9 cellular contexts compared by ENCODE assay signal in the genomic region with DNA sequence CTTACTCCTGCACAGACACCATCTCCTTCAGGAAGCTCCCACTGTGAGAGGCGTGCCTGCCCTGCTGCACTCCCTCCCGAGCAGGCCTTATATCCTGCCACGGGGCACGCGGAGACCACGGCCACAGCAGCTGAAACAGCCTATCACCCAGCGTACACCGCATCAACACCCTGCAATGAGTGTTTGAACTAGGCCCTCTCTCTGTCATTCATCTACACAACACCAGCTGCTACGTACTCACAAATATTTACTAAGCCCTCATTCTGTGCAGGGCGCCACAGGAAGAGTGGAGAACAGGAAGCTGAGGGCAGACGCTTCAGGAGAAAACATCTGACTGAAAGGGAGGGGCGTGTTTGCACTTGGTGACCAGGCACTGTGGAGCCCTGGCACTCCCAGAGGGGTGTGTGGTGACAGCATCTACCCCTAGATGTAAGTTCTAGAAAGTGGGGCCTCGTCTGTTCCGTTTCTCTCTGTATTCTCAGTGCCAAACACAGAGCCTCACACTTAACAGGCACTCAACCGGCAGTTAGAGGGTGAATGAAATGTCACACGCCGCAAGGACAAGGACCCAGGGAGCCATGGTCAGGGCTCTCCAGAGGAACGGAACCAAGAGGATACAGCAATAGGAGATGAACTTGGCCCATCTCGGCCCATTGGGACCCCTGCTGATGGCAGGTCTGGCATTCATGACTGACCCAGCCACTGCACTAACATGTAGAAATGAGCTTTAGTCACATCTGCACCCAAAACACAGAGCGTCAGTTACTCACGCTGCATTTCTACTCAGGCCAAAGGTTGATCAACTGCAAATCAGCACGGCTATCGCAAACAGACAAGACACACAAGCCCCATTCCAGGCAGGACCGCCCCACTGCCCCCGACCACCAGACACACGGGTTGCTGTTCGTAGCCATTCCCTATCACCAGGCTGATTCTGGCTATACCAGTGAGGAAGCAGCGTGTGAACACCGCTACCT. TPM values are rescaled to one million over a fixed set of nuclear protein-coding genes. Genes with fewer than 3 reads are reported as not detected.
DNase-seq lines count a peak whose midpoint lies in the region; ATAC-seq lines count a peak whose summit lies in the region.
"Had no signal": no experiment of that assay in that cellular context is flagged by ENCODE, and none has a peak within 500 bp of the region (broad histone marks: within the 10 kb centered on the region; RNA-seq: fewer than 3 reads in every experiment).

No MANE protein-coding gene starts in this region.

- H3K4me1 Mint-ChIP-seq in naive thymus-derived CD8-positive, alpha-beta T cell, result peaks cover 46 to 98% (median 96%) of the 10 kb centered on the region in 4 donors

- peak overlapping the region; percentile 71 to 92 (median 88) for H3K4me3 Mint-ChIP-seq in naive thymus-derived CD8-positive, alpha-beta T cell

- peak; percentile 20 for DNase-seq in GDM1 (lab: John Stamatoyannopoulos, UW)
- DNase-seq in NCI-H2081 (lab: John Stamatoyannopoulos, UW), result peak; percentile 96 to 99
- peak; percentile 48 to 61 for DNase-seq in activated CD4-positive, alpha-beta T cell treated with anti-CD3 and anti-CD28 coated beads, Interleukin-2, amount 50 U/mL, for 48 hours
- DNase-seq in effector CD8-positive, alpha-beta T cell (lab: John Stamatoyannopoulos, UW), result peak; percentile 51
- peak; percentile 58 to 90 (median 77) for DNase-seq in naive thymus-derived CD8-positive, alpha-beta T cell
- DNase-seq in ureter (ENCODE audit: low spot score), result peak; percentile 77
- DNase-seq in ecto neural progenitor cell (ENCODE audit: low spot score), result no peak
- DNase-seq in superior temporal gyrus (ENCODE audit: extremely low spot score), result no peak

- H3K9me3 Mint-ChIP-seq in naive thymus-derived CD8-positive, alpha-beta T cell, result no peaks in the 10 kb centered on the region

- POLR2A ChIA-PET in naive thymus-derived CD8-positive, alpha-beta T cell (lab: Charles Lee), result interaction anchor here (0.6 to 6.5 kb wide), 12 partner anchors 9 to 410 kb away, joined by 3 to 90 read pairs (median 5); a partner anchor contains a TSS

- no peaks in the 10 kb centered on the region for H3K27me3 Mint-ChIP-seq in naive thymus-derived CD8-positive, alpha-beta T cell

- H3K36me3 Mint-ChIP-seq in naive thymus-derived CD8-positive, alpha-beta T cell, result peaks cover 0 to 13% (median 0%) of the 10 kb centered on the region in 3 donors

- peak overlapping the region; percentile 95 to 100 (median 100) for H3K27ac Mint-ChIP-seq in naive thymus-derived CD8-positive, alpha-beta T cell

- ATAC-seq in naive thymus-derived CD8-positive, alpha-beta T cell, result peak; percentile 91 to 96
- ATAC-seq: HCT116 had no signal

RNA-seq across cellular contexts. Expression of a gene that starts 15.7 kb away (rescaled TPM):
- 100 to 1,000 TPM; 128 to 145 TPM for total RNA-seq in naive thymus-derived CD8-positive, alpha-beta T cell
- 10 to 100 TPM in 1 of 3 donors, 1 to 10 TPM in 2; 7.7 to 13.0 (median 9.1) TPM for polyA plus RNA-seq in naive thymus-derived CD8-positive, alpha-beta T cell
- total RNA-seq in ureter, result 94.3 TPM

RNA-seq across cellular contexts. Expression of a gene that starts 48.2 kb away (rescaled TPM):
- total RNA-seq in naive thymus-derived CD8-positive, alpha-beta T cell, result 10 to 100 TPM; 55.9 to 58.3 TPM
- 1 to 10 TPM; 1.3 to 2.8 (median 2.0) TPM for polyA plus RNA-seq in naive thymus-derived CD8-positive, alpha-beta T cell
- total RNA-seq in ureter, result 181 TPM

RNA-seq across cellular contexts. Expression of a gene that starts 57.6 kb away (rescaled TPM):
- 10 to 100 TPM; 32.7 to 34.5 TPM for total RNA-seq in naive thymus-derived CD8-positive, alpha-beta T cell
- 1 to 10 TPM; 6.2 to 8.4 (median 7.0) TPM for polyA plus RNA-seq in naive thymus-derived CD8-positive, alpha-beta T cell
- total RNA-seq in ureter, result 9.6 TPM

RNA-seq across cellular contexts. Expression of a gene that starts 58.7 kb away (rescaled TPM):
- 100 to 1,000 TPM; 116 to 131 TPM for total RNA-seq in naive thymus-derived CD8-positive, alpha-beta T cell
- 100 to 1,000 TPM; 374 to 404 (median 395) TPM for polyA plus RNA-seq in naive thymus-derived CD8-positive, alpha-beta T cell
- 177 TPM for total RNA-seq in ureter

Comparison
In these comparisons a context has a peak if more than half of its experiments do, and no peak if none do; other contexts are left out.
1. DNase-seq: peak in GDM1 (single experiment), NCI-H2081 (2 of 2), activated CD4-positive, alpha-beta T cell treated with anti-CD3 and anti-CD28 coated beads, Interleukin-2, amount 50 U/mL, for 48 hours (2 of 2), effector CD8-positive, alpha-beta T cell (single experiment), naive thymus-derived CD8-positive, alpha-beta T cell (10 of 10) and ureter (single experiment); none in ecto neural progenitor cell (single experiment) and superior temporal gyrus (single experiment).